ENCODE assay signal across 8 cellular contexts in genomic region chr17:8922451-8922850, GRCh38. TPM values are rescaled to one million over a fixed set of nuclear protein-coding genes. Genes with fewer than 3 reads are reported as not detected.
DNase-seq lines count a peak whose midpoint lies in the region; ATAC-seq and TF ChIP-seq lines count a peak whose summit lies in the region.

No MANE protein-coding gene starts in this region.

- no peak overlapping the region for H3K18ac ChIP-seq in IMR-90 (ENCODE audit: low read depth, low read length)

- no CpG with 5 or more reads among the region's 6 CpGs for WGBS in IMR-90 (ENCODE audit: extremely low coverage in 2 of 2, insufficient read length in 1 of 2), 2 experiments

- BruUV-seq in IMR-90 (replicated peaks; lab: Mats Ljungman, UMichigan) = no TSS peak

- TF ChIP-seq CTCF in IMR-90 (conservative IDR thresholded peaks at IDR 0.05; ENCODE audit: low read depth, low read length) (no peak), lower lobe of right lung (IDR thresholded peaks at IDR 0.05) (no peak)

- POLR2A ChIA-PET in IMR-90 (lab: Charles Lee; ENCODE audit: unreplicated experiment) = no interaction called here

- H2BK15ac ChIP-seq in IMR-90 (ENCODE audit: low read depth, low read length) = no peak overlapping the region

- TF ChIP-seq POLR2A in IMR-90 (IDR thresholded peaks at IDR 0.05; ENCODE audit: low read depth, low read length) = no peak

- in situ Hi-C loops in ACHN (cut with HindIII; ENCODE audit: low pct_ligation_motif_present, low pct_unique_long_range_greater_than_20kb, low sequenced_read_pairs) = no loop called here
- in situ Hi-C loops in IMR-90 (cut with MboI; ENCODE audit: low sequenced_read_pairs) = no loop called here

- DNase-seq in ACHN (peak; percentile 9), IMR-90 (peak; percentile 75), astrocyte of the hippocampus (ENCODE audit: low read depth, low spot score) (peak; percentile 88), lower lobe of right lung (no peak), islet precursor cell (no peak), NCI-H1436 (lab: John Stamatoyannopoulos, UW) (no peak)
- DNase-seq in effector CD8-positive, alpha-beta T cell (lab: John Stamatoyannopoulos, UW) = no peak

- H3K4me3 ChIP-seq in IMR-90 (ENCODE audit: insufficient read depth, low read depth, low read length) (no peak overlapping the region), lower lobe of right lung (no peak overlapping the region)

- CTCF ChIA-PET in IMR-90 (lab: Yijun Ruan, JAX) = no interaction called here

- no peaks in the 10 kb centered on the region for H3K4me1 ChIP-seq in IMR-90 (ENCODE audit: control insufficient read depth, insufficient read depth, low read length)
- H3K4me1 ChIP-seq in lower lobe of right lung = peaks cover 8% of the 10 kb centered on the region

- H3K9me1 ChIP-seq in IMR-90 (ENCODE audit: insufficient read depth, low read length) = no peaks in the 10 kb centered on the region

- no peak overlapping the region for H3K56ac ChIP-seq in IMR-90 (ENCODE audit: extremely low read depth, insufficient read depth, low read length)

- H4K5ac ChIP-seq in IMR-90 (ENCODE audit: low read depth, low read length) = no peak overlapping the region

- peak overlapping the region; percentile 35; the same call in 1 of the 2 replicates for H3K4me2 ChIP-seq in IMR-90 (ENCODE audit: low read depth, low read length)

- H2BK120ac ChIP-seq in IMR-90 (ENCODE audit: low read depth, low read length) = no peak overlapping the region

- no peak overlapping the region for H2BK5ac ChIP-seq in IMR-90 (ENCODE audit: low read depth, low read length, poor library complexity, severe bottlenecking)

- ATAC-seq in IMR-90 (ENCODE audit: low read depth) = peak; percentile 60
- peak; percentile 78 to 83 for ATAC-seq in lower lobe of right lung
- ATAC-seq in HG03097 (IDR thresholded peaks at IDR 0.05; ENCODE audit: low FRiP score, unreplicated experiment) = no peak

- no peak overlapping the region for H2AK5ac ChIP-seq in IMR-90 (ENCODE audit: low read depth, low read length)

- H3K27me3 ChIP-seq in IMR-90 (ENCODE audit: control insufficient read depth, insufficient read depth, low read length) (no peaks in the 10 kb centered on the region), lower lobe of right lung (ENCODE audit: low read depth) (no peaks in the 10 kb centered on the region)

- H3K4ac ChIP-seq in IMR-90 (ENCODE audit: low read depth, low read length) = no peak overlapping the region

- H3K9ac ChIP-seq in IMR-90 (ENCODE audit: low read depth, low read length) = no peak overlapping the region

- H4K20me1 ChIP-seq in IMR-90 (ENCODE audit: insufficient read depth, low read length) = no peaks in the 10 kb centered on the region

- no peak overlapping the region for H3K23ac ChIP-seq in IMR-90 (ENCODE audit: low read depth, low read length)

- H3K9me3 ChIP-seq in IMR-90 (ENCODE audit: control insufficient read depth, insufficient read depth, low read length) = peaks cover 16% of the 10 kb centered on the region
- peaks cover 12% of the 10 kb centered on the region for H3K9me3 ChIP-seq in lower lobe of right lung

- no peak overlapping the region for H2BK20ac ChIP-seq in IMR-90 (ENCODE audit: low read depth, low read length)

- H3K27ac ChIP-seq in IMR-90 (ENCODE audit: insufficient read depth, low read length) = no peak overlapping the region
- H3K27ac ChIP-seq in lower lobe of right lung = peak overlapping the region; percentile 69

- H2AFZ ChIP-seq in IMR-90 (replicated peaks; ENCODE audit: low read length, poor library complexity) = no peak overlapping the region

- no peaks in the 10 kb centered on the region for H3K36me3 ChIP-seq in IMR-90 (ENCODE audit: control insufficient read depth, insufficient read depth, low read length)
- no peaks in the 10 kb centered on the region for H3K36me3 ChIP-seq in lower lobe of right lung

- no peak overlapping the region for H2AK9ac ChIP-seq in IMR-90 (replicated peaks; ENCODE audit: low read depth, low read length, poor library complexity)

- H4K8ac ChIP-seq in IMR-90 (ENCODE audit: low read depth in 2 of 2, low read length in 2 of 2) = no peak overlapping the region

- H3K79me1 ChIP-seq in IMR-90 (ENCODE audit: low read depth in 1 of 2, low read length in 2 of 2) = no peaks in the 10 kb centered on the region

- intact Hi-C loops in IMR-90 (cut with micrococcal nuclease) = no loop called here
- intact Hi-C loops in lower lobe of right lung (cut with DNase I) = no loop called here

- dilution Hi-C loops in IMR-90 (cut with HindIII; ENCODE audit: low sequenced_read_pairs, unreplicated experiment) = no loop called here

- no peak for TF ChIP-seq RAD21 in IMR-90 (IDR thresholded peaks at IDR 0.05; ENCODE audit: low read length)

- no peak overlapping the region for H4K91ac ChIP-seq in IMR-90 (ENCODE audit: insufficient read depth, low read depth, low read length)

- no peak overlapping the region for H3K14ac ChIP-seq in IMR-90 (replicated peaks; ENCODE audit: low read depth, low read length)

TF ChIP-seq in IMR-90, 13 proteins besides CTCF, POLR2A, EP300 and RAD21:
- no peak for TF ChIP-seq SMC3 (IDR thresholded peaks at IDR 0.05; ENCODE audit: low read depth, low read length)
- TF ChIP-seq MAFK (IDR thresholded peaks at IDR 0.05; ENCODE audit: low read depth, low read length) = no peak

RNA-seq across cellular contexts. Expression of gene PIK3R5, which starts 43.1 kb away (rescaled TPM):
- total RNA-seq in IMR-90 (2012; rRNA removed) = not detected in 2 replicates
- polyA plus RNA-seq in IMR-90 (2012; rRNA removed) = not detected in 2 replicates
- polyA plus RNA-seq in IMR-90 (2012; cell fraction: cytosol; rRNA removed) = not detected in 2 replicates
- not detected in 2 replicates for polyA plus RNA-seq in IMR-90 (2012; cell fraction: nucleus; rRNA removed; ENCODE audit: low replicate concordance)
- 44.0 TPM for total RNA-seq in lower lobe of right lung

RNA-seq across cellular contexts. Expression of gene PIK3R6, which starts 55.0 kb away (rescaled TPM):
- total RNA-seq in IMR-90 (2012; rRNA removed) = not detected in 2 replicates
- not detected in 2 replicates for polyA plus RNA-seq in IMR-90 (2012; rRNA removed)
- not detected in 2 replicates for polyA plus RNA-seq in IMR-90 (2012; cell fraction: cytosol; rRNA removed)
- not detected in 2 replicates for polyA plus RNA-seq in IMR-90 (2012; cell fraction: nucleus; rRNA removed; ENCODE audit: low replicate concordance)
- total RNA-seq in lower lobe of right lung = 2.5 TPM

Comparison
In these comparisons a context has a peak if more than half of its experiments do, and no peak if none do; other contexts are left out.
1. DNase-seq: peak in ACHN (single experiment), IMR-90 (single experiment) and astrocyte of the hippocampus (single experiment); none in lower lobe of right lung (single experiment), islet precursor cell (single experiment), effector CD8-positive, alpha-beta T cell (single experiment) and NCI-H1436 (single experiment).
2. RNA of gene PIK3R5, which starts 43.1 kb away (total RNA-seq): 44.0 TPM in lower lobe of right lung (single experiment); not detected in IMR-90; every median in the first group is over 10 times any median in the second.